ENCODE assay signal across 2 cellular contexts in the genomic region with DNA sequence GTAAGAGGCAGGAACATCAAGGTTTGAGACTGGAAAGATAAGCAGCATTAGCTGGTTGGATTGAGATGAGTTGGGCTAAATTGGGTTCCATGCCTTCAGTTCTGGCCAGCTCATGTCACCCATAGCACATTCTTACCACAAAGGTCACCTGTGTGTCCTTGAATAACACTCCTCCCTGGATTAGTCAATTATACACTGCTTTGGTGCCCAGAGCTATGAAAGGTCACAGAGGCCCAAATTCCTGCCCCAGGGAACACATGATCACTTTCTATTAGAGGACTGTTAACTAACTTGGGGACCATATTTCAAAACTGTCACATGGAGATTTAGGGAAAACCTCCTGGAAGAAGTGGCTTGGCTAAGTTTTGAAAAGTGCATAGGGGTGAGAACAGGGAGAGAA.
TF ChIP-seq lines count a peak whose summit lies in the region.

No MANE protein-coding gene starts in this region.

TF ChIP-seq in liver, 16 proteins besides CTCF, POLR2A, EP300 and RAD21:
- peak; percentile 44 to 62 for TF ChIP-seq RXRA (IDR thresholded peaks at IDR 0.05)
- TF ChIP-seq, protein P1, sequence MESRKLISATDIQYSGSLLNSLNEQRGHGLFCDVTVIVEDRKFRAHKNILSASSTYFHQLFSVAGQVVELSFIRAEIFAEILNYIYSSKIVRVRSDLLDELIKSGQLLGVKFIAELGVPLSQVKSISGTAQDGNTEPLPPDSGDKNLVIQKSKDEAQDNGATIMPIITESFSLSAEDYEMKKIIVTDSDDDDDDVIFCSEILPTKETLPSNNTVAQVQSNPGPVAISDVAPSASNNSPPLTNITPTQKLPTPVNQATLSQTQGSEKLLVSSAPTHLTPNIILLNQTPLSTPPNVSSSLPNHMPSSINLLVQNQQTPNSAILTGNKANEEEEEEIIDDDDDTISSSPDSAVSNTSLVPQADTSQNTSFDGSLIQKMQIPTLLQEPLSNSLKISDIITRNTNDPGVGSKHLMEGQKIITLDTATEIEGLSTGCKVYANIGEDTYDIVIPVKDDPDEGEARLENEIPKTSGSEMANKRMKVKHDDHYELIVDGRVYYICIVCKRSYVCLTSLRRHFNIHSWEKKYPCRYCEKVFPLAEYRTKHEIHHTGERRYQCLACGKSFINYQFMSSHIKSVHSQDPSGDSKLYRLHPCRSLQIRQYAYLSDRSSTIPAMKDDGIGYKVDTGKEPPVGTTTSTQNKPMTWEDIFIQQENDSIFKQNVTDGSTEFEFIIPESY (IDR thresholded peaks at IDR 0.05) = no peak
- TF ChIP-seq HNF4A (conservative IDR thresholded peaks at IDR 0.05) = peak in 1 of 2 donors; percentile 20
- TF ChIP-seq, protein P2, sequence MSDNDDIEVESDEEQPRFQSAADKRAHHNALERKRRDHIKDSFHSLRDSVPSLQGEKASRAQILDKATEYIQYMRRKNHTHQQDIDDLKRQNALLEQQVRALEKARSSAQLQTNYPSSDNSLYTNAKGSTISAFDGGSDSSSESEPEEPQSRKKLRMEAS (IDR thresholded peaks at IDR 0.05) = no peak

TF ChIP-seq in HepG2, 621 proteins besides CTCF, POLR2A, EP300 and RAD21:
- TF ChIP-seq, protein P3, sequence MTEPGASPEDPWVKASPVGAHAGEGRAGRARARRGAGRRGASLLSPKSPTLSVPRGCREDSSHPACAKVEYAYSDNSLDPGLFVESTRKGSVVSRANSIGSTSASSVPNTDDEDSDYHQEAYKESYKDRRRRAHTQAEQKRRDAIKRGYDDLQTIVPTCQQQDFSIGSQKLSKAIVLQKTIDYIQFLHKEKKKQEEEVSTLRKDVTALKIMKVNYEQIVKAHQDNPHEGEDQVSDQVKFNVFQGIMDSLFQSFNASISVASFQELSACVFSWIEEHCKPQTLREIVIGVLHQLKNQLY (CRISPR knock-in tag; IDR thresholded peaks at IDR 0.05) = no peak
- TF ChIP-seq, protein P4, sequence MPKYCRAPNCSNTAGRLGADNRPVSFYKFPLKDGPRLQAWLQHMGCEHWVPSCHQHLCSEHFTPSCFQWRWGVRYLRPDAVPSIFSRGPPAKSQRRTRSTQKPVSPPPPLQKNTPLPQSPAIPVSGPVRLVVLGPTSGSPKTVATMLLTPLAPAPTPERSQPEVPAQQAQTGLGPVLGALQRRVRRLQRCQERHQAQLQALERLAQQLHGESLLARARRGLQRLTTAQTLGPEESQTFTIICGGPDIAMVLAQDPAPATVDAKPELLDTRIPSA (CRISPR knock-in tag; IDR thresholded peaks at IDR 0.05; ENCODE audit: borderline replicate concordance) = no peak
- TF ChIP-seq TCF7 (IDR thresholded peaks at IDR 0.05; ENCODE audit: low read depth) = no peak
